In genomic region chr6:84409911-84410310, GRCh38 we compare ENCODE assay signal across 8 cellular contexts.
"Had no signal": no experiment of that assay in that cellular context is flagged by ENCODE, and none has a peak within 500 bp of the region (broad histone marks: within the 10 kb centered on the region; RNA-seq: fewer than 3 reads in every experiment).

No MANE protein-coding gene starts in this region.

- H3K27ac Mint-ChIP-seq: HFFc6, IgD-negative memory B cell had no signal

- H3K36me3 Mint-ChIP-seq: IgD-negative memory B cell had no signal

- H3K4me3 Mint-ChIP-seq: HFFc6, IgD-negative memory B cell had no signal

- H3K4me3 ChIP-seq: GM23248, HAP-1 had no signal

- H3K4me1 ChIP-seq: HAP-1 had no signal

- ATAC-seq: HCT116 had no signal

- H3K9me3 ChIP-seq: HAP-1 had no signal

- H3K9ac ChIP-seq: GM23248 had no signal

- H2AFZ ChIP-seq: GM23248 had no signal

- H3K27me3 Mint-ChIP-seq: IgD-negative memory B cell had no signal

- DNase-seq: GM23248, GOT3, H7, HFFc6, KBM-7 had no signal

- H3K9me3 Mint-ChIP-seq: HFFc6, IgD-negative memory B cell had no signal

- H3K4me1 Mint-ChIP-seq: IgD-negative memory B cell had no signal

- H3K27ac ChIP-seq: GM23248 had no signal

- H3K36me3 ChIP-seq: HAP-1 had no signal
